ENCODE assay signal across 19 cellular contexts in the genomic region with DNA sequence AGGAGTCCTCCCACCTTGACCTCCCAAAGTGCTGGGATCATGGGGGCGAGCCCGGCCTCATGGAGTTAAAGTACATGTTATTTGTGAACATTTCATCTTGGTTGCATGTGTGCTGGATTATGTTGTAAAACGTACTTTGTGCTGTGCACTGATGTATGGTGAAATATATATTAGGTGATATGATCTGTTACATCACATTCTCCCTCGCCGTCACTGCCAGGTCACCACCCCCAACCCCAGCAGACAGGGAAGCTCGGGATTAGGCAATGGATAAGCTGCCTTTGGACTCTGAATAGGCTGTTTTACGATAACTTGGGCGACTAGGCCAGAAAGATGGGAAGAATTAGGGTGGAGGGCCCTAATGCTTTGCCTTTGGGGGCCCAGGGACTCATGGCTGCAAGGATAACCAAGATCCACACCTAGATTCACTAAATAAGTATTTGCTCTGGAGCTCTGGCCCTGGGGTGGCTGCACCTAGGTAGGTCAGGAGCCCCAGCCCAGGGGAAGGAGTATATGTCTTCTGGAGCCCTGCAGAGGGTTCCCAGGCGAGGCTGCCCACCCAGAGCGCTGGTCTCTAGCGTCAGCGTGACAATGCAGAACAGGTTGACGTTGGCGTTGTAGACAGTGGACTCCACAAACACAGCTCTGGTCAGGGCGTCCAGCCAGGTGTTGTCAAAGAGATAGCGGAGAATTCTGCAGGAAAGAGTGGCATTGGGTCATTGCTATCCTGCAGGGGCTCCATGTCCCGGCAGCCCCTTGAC. TPM values are rescaled to one million over a fixed set of nuclear protein-coding genes. Genes with fewer than 3 reads are reported as not detected.
DNase-seq lines count a peak whose midpoint lies in the region; ATAC-seq, FAIRE-seq and TF ChIP-seq lines count a peak whose summit lies in the region.
"Had no signal": no experiment of that assay in that cellular context is flagged by ENCODE, and none has a peak within 500 bp of the region (broad histone marks: within the 10 kb centered on the region; RNA-seq: fewer than 3 reads in every experiment).

No MANE protein-coding gene starts in this region.

- DNase-seq in HuH-7 (ENCODE audit: low spot score) (peak; percentile 71), amniotic epithelial cell (ENCODE audit: low read depth) (peak; percentile 57), HepG2 (ENCODE audit: low spot score) (peak; percentile 82), osteoblast (ENCODE audit: insufficient read length, low spot score, missing footprints) (peak; percentile 41), GOT3 (lab: John Stamatoyannopoulos, UW) (no peak), pancreas (no peak), upper lobe of right lung (no peak)
- DNase-seq: DMS153, DND-41, H7, HFFc6, KG1, MG63, NCI-H2029, NCI-H526 treated with DMSO at 0.1 percent for 48 hours, SIG-M5 had no signal

- no peaks in the 10 kb centered on the region for H3K27me3 ChIP-seq in HepG2 (ENCODE audit: control insufficient read depth in 1 of 2, insufficient read depth in 2 of 2, low read length in 2 of 2)
- no peaks in the 10 kb centered on the region for H3K27me3 ChIP-seq in osteoblast (ENCODE audit: insufficient read depth, low read length)
- H3K27me3 ChIP-seq in pancreas: no peaks in the 10 kb centered on the region
- no peaks in the 10 kb centered on the region for H3K27me3 ChIP-seq in upper lobe of right lung
- H3K27me3 ChIP-seq: MG63 had no signal

- H3K9me3 ChIP-seq in HepG2 (ENCODE audit: low read length): no peaks in the 10 kb centered on the region
- no peaks in the 10 kb centered on the region for H3K9me3 ChIP-seq in osteoblast (ENCODE audit: low read depth, low read length)
- no peaks in the 10 kb centered on the region for H3K9me3 ChIP-seq in pancreas
- no peaks in the 10 kb centered on the region for H3K9me3 ChIP-seq in upper lobe of right lung
- H3K9me3 ChIP-seq: MG63 had no signal

- TF ChIP-seq EP300 in HepG2 (IDR thresholded peaks at IDR 0.05; ENCODE audit: low read depth in 2 of 2, low read length in 2 of 2) (peak; percentile 81 to 93; a peak in 3 of 4 replicates), HepG2 (CRISPR knock-in tag; IDR thresholded peaks at IDR 0.05; ENCODE audit: borderline replicate concordance) (no peak)

- TF ChIP-seq RAD21 in HepG2 (CRISPR knock-in tag; IDR thresholded peaks at IDR 0.05): no peak; the same call in 1 of the 2 replicates

- H3K4me1 ChIP-seq in HepG2 (ENCODE audit: insufficient read depth, low read length): peaks cover 14% of the 10 kb centered on the region
- no peaks in the 10 kb centered on the region for H3K4me1 ChIP-seq in osteoblast (ENCODE audit: insufficient read depth, low read length)
- no peaks in the 10 kb centered on the region for H3K4me1 ChIP-seq in pancreas
- no peaks in the 10 kb centered on the region for H3K4me1 ChIP-seq in upper lobe of right lung

- H2AFZ ChIP-seq in HepG2 (ENCODE audit: low read length): no peak overlapping the region
- H2AFZ ChIP-seq in osteoblast (ENCODE audit: low read length): no peak overlapping the region

- TF ChIP-seq CTCF in HepG2 (CRISPR knock-in tag; IDR thresholded peaks at IDR 0.05) (no peak), osteoblast (IDR thresholded peaks at IDR 0.05; ENCODE audit: extremely low read depth, low read depth, low read length) (no peak), pancreas (IDR thresholded peaks at IDR 0.05) (no peak), upper lobe of right lung (IDR thresholded peaks at IDR 0.05) (no peak)

- no peaks in the 10 kb centered on the region for H3K79me2 ChIP-seq in HepG2 (ENCODE audit: insufficient read depth, low read length)
- H3K79me2 ChIP-seq in osteoblast (ENCODE audit: insufficient read depth, low read length): no peaks in the 10 kb centered on the region

- H3K27ac ChIP-seq in HepG2 (ENCODE audit: extremely low read length, insufficient read depth, low read length) (peak overlapping the region; percentile 56), osteoblast (ENCODE audit: low read depth, low read length) (no peak overlapping the region), pancreas (no peak overlapping the region), upper lobe of right lung (no peak overlapping the region)
- H3K27ac ChIP-seq: SK-N-MC had no signal

- intact Hi-C loops in HepG2 (cut with micrococcal nuclease; ENCODE audit: unreplicated experiment): no loop called here
- intact Hi-C loops in pancreas (cut with DNase I): no loop called here
- intact Hi-C loops in upper lobe of right lung (cut with DNase I): no loop called here

- peak; percentile 77 for ATAC-seq in HepG2
- no peak for ATAC-seq in pancreas
- no peak for ATAC-seq in upper lobe of right lung

- CTCF ChIA-PET in HepG2 (lab: Yijun Ruan, JAX; ENCODE audit: low intra/inter-chr PET ratio, low total read pairs): no interaction called here

- H4K20me1 ChIP-seq in HepG2 (ENCODE audit: insufficient read depth, low read length): no peaks in the 10 kb centered on the region
- H4K20me1 ChIP-seq in osteoblast (ENCODE audit: insufficient read depth, low read length): no peaks in the 10 kb centered on the region

- 49% methylated on average over 17 of the region's 17 CpGs for WGBS in HepG2 (ENCODE audit: low lambda C conversion rate)
- WGBS in pancreas, 2 donors: 72 to 80% methylated on average over 17 of the region's 17 CpGs

- H3K9ac ChIP-seq in HepG2 (ENCODE audit: insufficient read depth, low read depth, low read length): no peak overlapping the region

- TF ChIP-seq POLR2A in HepG2 (IDR thresholded peaks at IDR 0.05; ENCODE audit: insufficient read depth in 1 of 2, low read depth in 2 of 2, low read length in 2 of 2): no peak

- H3K4me2 ChIP-seq in HepG2 (ENCODE audit: low read depth, low read length): peak overlapping the region; percentile 18
- no peak overlapping the region for H3K4me2 ChIP-seq in osteoblast (ENCODE audit: insufficient read depth, low read length)

- POLR2A ChIA-PET in HepG2 (lab: Yijun Ruan, JAX): interaction anchor here (1.0 to 3.0 kb wide), 4 partner anchors 16 to 58 kb away, joined by 3 to 9 read pairs (median 4); a partner anchor contains a TSS

- no TSS peak for BruUV-seq in HepG2 (replicated peaks; lab: Mats Ljungman, UMichigan)

- in situ Hi-C loops in HepG2 (cut with HindIII; ENCODE audit: extremely low pct_ligation_motif_present, low pct_unique_long_range_greater_than_20kb): no loop called here

- peak; percentile 84 for FAIRE-seq in HepG2 (lab: Jason Lieb, UNC)
- FAIRE-seq in pancreas (lab: Jason Lieb, UNC): no peak
- FAIRE-seq: GM12892, RCC 7860 had no signal

- H3K36me3 ChIP-seq in HepG2 (replicated peaks in 1 of 2; ENCODE audit: control insufficient read depth in 1 of 2, insufficient read depth in 2 of 2, low read length in 2 of 2) (peaks cover 0 to 6% of the 10 kb centered on the region in 2 experiments; a peak in 2 of 5 replicates), osteoblast (ENCODE audit: insufficient read depth, low read length) (no peaks in the 10 kb centered on the region), pancreas (no peaks in the 10 kb centered on the region), upper lobe of right lung (no peaks in the 10 kb centered on the region)
- H3K36me3 ChIP-seq: MG63 had no signal

- H3K4me3 ChIP-seq in HepG2 (replicated peaks in 1 of 3; ENCODE audit: insufficient read depth in 1 of 3, low read depth in 2 of 3, low read length in 3 of 3) (no peak overlapping the region), osteoblast (ENCODE audit: insufficient read depth, low read length) (no peak overlapping the region), pancreas (no peak overlapping the region), upper lobe of right lung (no peak overlapping the region)
- H3K4me3 ChIP-seq: MG63, SK-N-MC had no signal

RNA-seq across cellular contexts. Expression of a gene that starts 27.1 kb away (rescaled TPM):
- 103 and 117 TPM in 2 replicates for total RNA-seq in HepG2 (2016; rRNA removed; fragmentation: Illumina TruSeq; extraction: Trizol)
- 84.9 and 85.5 TPM in 2 replicates for total RNA-seq in HepG2 (2016; cell fraction: cytosol; rRNA removed; fragmentation: Illumina TruSeq; extraction: Trizol; ENCODE audit: low read depth)
- total RNA-seq in HepG2 (2016; cell fraction: insoluble cytoplasmic fraction; rRNA removed; fragmentation: Illumina TruSeq; extraction: Trizol): 106 and 120 TPM in 2 replicates
- 113 and 134 TPM in 2 replicates for total RNA-seq in HepG2 (2016; cell fraction: membrane; rRNA removed; fragmentation: Illumina TruSeq; extraction: Trizol)
- total RNA-seq in HepG2 (2016; cell fraction: nucleus; rRNA removed; fragmentation: Illumina TruSeq; extraction: Trizol): 71.3 and 72.1 TPM in 2 replicates
- polyA plus RNA-seq in HepG2 (2011; rRNA removed): 23.5 and 35.9 TPM in 2 replicates
- polyA plus RNA-seq in HepG2 (2011; cell fraction: cytosol; rRNA removed): 20.5 and 24.4 TPM in 2 replicates
- polyA plus RNA-seq in HepG2 (2011; cell fraction: nucleus; rRNA removed): 8.8 and 13.9 TPM in 2 replicates
- 56.2 and 79.0 TPM in 2 replicates for polyA plus RNA-seq in HepG2 (2012)
- polyA plus RNA-seq in HepG2 (2016; cell fraction: cytosol; fragmentation: Illumina TruSeq; extraction: Trizol; ENCODE audit: low read depth): 230 and 257 TPM in 2 replicates
- 211 and 234 TPM in 2 replicates for polyA plus RNA-seq in HepG2 (2016; cell fraction: insoluble cytoplasmic fraction; fragmentation: Illumina TruSeq; extraction: Trizol; ENCODE audit: low read depth)
- 224 and 230 TPM in 2 replicates for polyA plus RNA-seq in HepG2 (2016; cell fraction: membrane; fragmentation: Illumina TruSeq; extraction: Trizol; ENCODE audit: low read depth)
- 155 and 164 TPM in 2 replicates for polyA plus RNA-seq in HepG2 (2016; cell fraction: nucleus; fragmentation: Illumina TruSeq; extraction: Trizol; ENCODE audit: insufficient read depth, low read depth)
- 4.9 and 6.7 TPM in 2 replicates for polyA minus RNA-seq in HepG2 (2011; rRNA and poly(A)+ RNA removed; ENCODE audit: low replicate concordance)
- 17.2 and 17.8 TPM in 2 replicates for polyA minus RNA-seq in HepG2 (2011; cell fraction: cytosol; rRNA and poly(A)+ RNA removed)
- polyA minus RNA-seq in HepG2 (2011; cell fraction: nucleus; rRNA and poly(A)+ RNA removed): 21.4 and 23.0 TPM in 2 replicates
- total RNA-seq in osteoblast: 18.1 and 19.2 TPM in 2 replicates
- 10 to 100 TPM in 3 of 6 donors, 1 to 10 TPM in 3; 7.4 to 18.0 (median 10.7) TPM for total RNA-seq in pancreas
- 10 to 100 TPM; 13.0 to 18.7 TPM for polyA plus RNA-seq in pancreas
- 17.0 TPM for total RNA-seq in upper lobe of right lung

RNA-seq across cellular contexts. Expression of a gene that starts 46.2 kb away (rescaled TPM):
- total RNA-seq in HepG2 (2016; rRNA removed; fragmentation: Illumina TruSeq; extraction: Trizol): 0.38 and 1.9 TPM in 2 replicates
- 0.44 TPM in 1 of 2 replicates, not detected in the other for total RNA-seq in HepG2 (2016; cell fraction: cytosol; rRNA removed; fragmentation: Illumina TruSeq; extraction: Trizol; ENCODE audit: low read depth)
- total RNA-seq in HepG2 (2016; cell fraction: insoluble cytoplasmic fraction; rRNA removed; fragmentation: Illumina TruSeq; extraction: Trizol): 0.56 and 0.58 TPM in 2 replicates
- 0.31 and 0.86 TPM in 2 replicates for total RNA-seq in HepG2 (2016; cell fraction: membrane; rRNA removed; fragmentation: Illumina TruSeq; extraction: Trizol)
- 0.50 and 0.62 TPM in 2 replicates for total RNA-seq in HepG2 (2016; cell fraction: nucleus; rRNA removed; fragmentation: Illumina TruSeq; extraction: Trizol)
- 0.39 and 0.55 TPM in 2 replicates for polyA plus RNA-seq in HepG2 (2011; rRNA removed)
- polyA plus RNA-seq in HepG2 (2011; cell fraction: cytosol; rRNA removed): 0.36 and 0.47 TPM in 2 replicates
- polyA plus RNA-seq in HepG2 (2011; cell fraction: nucleus; rRNA removed): 0.11 and 1.4 TPM in 2 replicates
- polyA plus RNA-seq in HepG2 (2012): 0.42 and 0.80 TPM in 2 replicates
- polyA plus RNA-seq in HepG2 (2016; cell fraction: cytosol; fragmentation: Illumina TruSeq; extraction: Trizol; ENCODE audit: low read depth): 0.33 and 0.52 TPM in 2 replicates
- 0.52 and 1.2 TPM in 2 replicates for polyA plus RNA-seq in HepG2 (2016; cell fraction: insoluble cytoplasmic fraction; fragmentation: Illumina TruSeq; extraction: Trizol; ENCODE audit: low read depth)
- polyA plus RNA-seq in HepG2 (2016; cell fraction: membrane; fragmentation: Illumina TruSeq; extraction: Trizol; ENCODE audit: low read depth): 0.50 and 0.52 TPM in 2 replicates
- 0.32 and 0.67 TPM in 2 replicates for polyA plus RNA-seq in HepG2 (2016; cell fraction: nucleus; fragmentation: Illumina TruSeq; extraction: Trizol; ENCODE audit: insufficient read depth, low read depth)
- polyA minus RNA-seq in HepG2 (2011; rRNA and poly(A)+ RNA removed; ENCODE audit: low replicate concordance): not detected in 2 replicates
- polyA minus RNA-seq in HepG2 (2011; cell fraction: cytosol; rRNA and poly(A)+ RNA removed): 0.70 TPM in 1 of 2 replicates, not detected in the other
- polyA minus RNA-seq in HepG2 (2011; cell fraction: nucleus; rRNA and poly(A)+ RNA removed): 1.1 and 1.3 TPM in 2 replicates
- total RNA-seq in osteoblast: 0.59 and 2.2 TPM in 2 replicates
- total RNA-seq in pancreas: under 1 TPM in 5 of 6 donors, not detected in 1; 0.08 to 0.81 (median 0.20) TPM
- polyA plus RNA-seq in pancreas: 1 to 10 TPM in 1 of 2 donors, under 1 TPM in 1; 0.84 to 1.4 TPM
- total RNA-seq in upper lobe of right lung: 1.5 TPM

Comparison
In these comparisons a context has a peak if more than half of its experiments do, and no peak if none do; other contexts are left out.
1. DNase-seq: peak in HuH-7 (single experiment), amniotic epithelial cell (single experiment), HepG2 (single experiment) and osteoblast (single experiment); none in GOT3 (single experiment), pancreas (0 of 6) and upper lobe of right lung (single experiment).